3 cellular contexts compared by ENCODE assay signal in the genomic region with DNA sequence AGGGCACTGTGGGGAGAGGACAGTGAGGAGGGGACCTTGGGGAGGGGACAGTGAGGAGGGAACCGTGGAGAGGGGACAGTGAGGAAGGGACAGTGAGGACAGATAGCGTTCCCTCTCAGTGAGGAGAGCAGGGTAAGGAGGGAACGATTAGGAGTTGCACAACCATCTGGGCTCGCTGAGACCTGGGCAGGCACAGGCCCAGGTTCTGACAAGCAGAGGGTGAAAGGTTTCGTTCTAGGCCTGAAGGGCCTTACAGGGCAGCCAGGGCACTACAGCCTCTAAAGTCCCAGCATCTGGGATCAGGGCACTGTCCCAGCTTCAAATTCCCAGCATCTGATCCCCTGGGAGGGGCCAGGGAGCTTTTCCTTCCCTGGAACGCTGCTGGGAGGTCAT. TPM values are rescaled to one million over a fixed set of nuclear protein-coding genes. Genes with fewer than 3 reads are reported as not detected.
DNase-seq lines count a peak whose midpoint lies in the region; ATAC-seq and TF ChIP-seq lines count a peak whose summit lies in the region.
"Not testable (repeated sequence)": the region's sequence is repeated elsewhere in the genome, so short reads cannot be mapped to it uniquely, and the experiment has no call there.
"Had no signal": no experiment of that assay in that cellular context is flagged by ENCODE, and none has a peak within 500 bp of the region (broad histone marks: within the 10 kb centered on the region; RNA-seq: fewer than 3 reads in every experiment).

No MANE protein-coding gene starts in this region.

- not testable (repeated sequence) for H3K4me1 Mint-ChIP-seq in Caco-2 (ENCODE audit: low read depth, unreplicated experiment)

- not testable (repeated sequence) for H3K27me3 Mint-ChIP-seq in Caco-2 (ENCODE audit: insufficient read depth, unreplicated experiment)

- peaks cover 12% of the 10 kb centered on the region for H3K36me3 Mint-ChIP-seq in Caco-2 (ENCODE audit: insufficient read depth, unreplicated experiment)

- ATAC-seq in left cardiac atrium = peak; percentile 8 to 20

- DNase-seq in Caco-2, left cardiac atrium: not testable (repeated sequence)

- not testable (repeated sequence) for BruUV-seq in Caco-2 (replicated peaks; lab: Mats Ljungman, UMichigan)

- POLR2A ChIA-PET in Caco-2 (lab: Charles Lee) = not testable (repeated sequence)

- H3K4me1 ChIP-seq in Caco-2 = not testable (repeated sequence)

- not testable (repeated sequence) for H3K27me3 ChIP-seq in Caco-2 (replicated peaks; ENCODE audit: control insufficient read depth, insufficient read depth, low read length)

- H3K9me3 Mint-ChIP-seq in Caco-2 (ENCODE audit: unreplicated experiment) = not testable (repeated sequence)

- H3K27ac Mint-ChIP-seq in Caco-2 (ENCODE audit: unreplicated experiment) = not testable (repeated sequence)

- H3K36me3 ChIP-seq in Caco-2 (ENCODE audit: control insufficient read depth, insufficient read depth, low read length) = not testable (repeated sequence)

- not testable (repeated sequence) for TF ChIP-seq CTCF in Caco-2 (IDR thresholded peaks at IDR 0.05; ENCODE audit: insufficient read depth in 1 of 2, low read depth in 1 of 2, low read length in 1 of 2, severe bottlenecking in 1 of 2, unreplicated experiment in 1 of 2)

- intact Hi-C loops in Caco-2 (cut with micrococcal nuclease; ENCODE audit: unreplicated experiment); left cardiac atrium (cut with DNase I): not testable (repeated sequence)

- H3K9me3 ChIP-seq in Caco-2 = not testable (repeated sequence)

- not testable (repeated sequence) for H3K4me3 ChIP-seq in Caco-2 (ENCODE audit: low read depth, low read length)

- peak overlapping the region; percentile 3 for H3K4me3 Mint-ChIP-seq in Caco-2 (ENCODE audit: unreplicated experiment)

- CTCF ChIA-PET in Caco-2 (lab: Charles Lee) = not testable (repeated sequence)

RNA-seq across cellular contexts. Expression of a gene that starts 0.7 kb away (rescaled TPM):
- not detected in 2 replicates for total RNA-seq in Caco-2 (2022)
- under 1 TPM in 1 of 2 donors, not detected in 1; 0.32 TPM for total RNA-seq in left cardiac atrium
- total RNA-seq: GM23248 had no signal

RNA-seq across cellular contexts. Expression of a gene that starts 12.7 kb away (rescaled TPM):
- total RNA-seq in Caco-2 (2022) (not detected in 2 replicates), left cardiac atrium (not detected)
- total RNA-seq: GM23248 had no signal

RNA-seq across cellular contexts. Expression of a gene that starts 14.7 kb away (rescaled TPM):
- 47.2 and 54.0 TPM in 2 replicates for total RNA-seq in Caco-2 (2022)
- 10 to 100 TPM; 18.3 to 18.7 TPM for total RNA-seq in left cardiac atrium

RNA-seq across cellular contexts. Expression of a gene that starts 19.6 kb away (rescaled TPM):
- total RNA-seq in Caco-2 (2022) (2.1 TPM in 1 of 2 replicates, not detected in the other), left cardiac atrium (100 to 1,000 TPM in 1 of 2 donors, 10 to 100 TPM in 1; 50.7 to 136 TPM)
- total RNA-seq: GM23248 had no signal

RNA-seq across cellular contexts. Expression of a gene that starts 23.4 kb away (rescaled TPM):
- 3.6 and 8.6 TPM in 2 replicates for total RNA-seq in Caco-2 (2022)
- total RNA-seq in left cardiac atrium = 100 to 1,000 TPM in 1 of 2 donors, 10 to 100 TPM in 1; 62.0 to 232 TPM
- total RNA-seq: GM23248 had no signal
